8 cellular contexts compared by ENCODE assay signal in the genomic region with DNA sequence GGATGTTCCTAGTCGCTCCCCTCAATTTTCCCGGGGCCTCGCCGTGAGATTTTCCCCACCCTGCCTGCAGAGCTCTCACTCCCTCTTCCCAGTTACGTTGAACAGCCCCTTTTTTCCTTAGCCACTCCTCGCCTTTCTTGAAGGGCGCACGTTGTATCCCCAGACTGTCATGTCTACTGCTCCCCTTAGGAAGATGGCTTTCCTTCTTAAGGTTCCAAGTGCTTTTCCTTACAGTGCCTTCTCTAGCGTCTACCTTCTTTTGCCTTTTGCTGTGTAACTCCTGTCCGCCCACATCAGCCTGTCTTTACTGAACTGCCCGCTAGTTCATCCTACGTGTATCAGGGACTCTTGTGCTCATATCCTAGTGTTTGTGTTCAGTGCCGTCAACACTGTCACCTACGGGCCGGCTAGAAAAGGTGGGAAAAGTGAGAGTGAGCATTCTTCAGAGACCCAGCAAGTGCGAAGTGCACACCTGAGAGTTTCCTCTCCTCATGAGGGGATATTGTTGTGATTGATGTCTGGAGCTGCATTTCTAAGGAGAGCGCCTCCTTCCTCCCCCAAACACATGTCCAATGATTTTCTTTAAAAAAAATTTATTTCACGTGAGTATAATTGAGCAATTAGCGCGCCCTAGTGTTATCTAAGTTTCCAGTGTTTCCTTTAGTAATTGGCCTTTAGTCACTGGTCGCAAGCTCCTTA. TPM values are rescaled to one million over a fixed set of nuclear protein-coding genes. Genes with fewer than 3 reads are reported as not detected.
DNase-seq lines count a peak whose midpoint lies in the region; ATAC-seq and TF ChIP-seq lines count a peak whose summit lies in the region.

No MANE protein-coding gene starts in this region.

- peak overlapping the region; percentile 79 for H3K27ac ChIP-seq in CD8-positive, alpha-beta T cell (ENCODE audit: low read depth, low read length)
- H3K27ac ChIP-seq in foreskin keratinocyte = peak overlapping the region; percentile 75
- H3K27ac ChIP-seq in neuronal stem cell (replicated peaks; ENCODE audit: low read length) = no peak overlapping the region

- no peak overlapping the region for H2BK5ac ChIP-seq in neuronal stem cell (ENCODE audit: low read length)

- no peak overlapping the region for H3K23ac ChIP-seq in neuronal stem cell (ENCODE audit: low read depth, low read length, poor library complexity)

- H3K4me1 ChIP-seq in CD8-positive, alpha-beta T cell (ENCODE audit: insufficient read depth, low read length) = peaks cover 20% of the 10 kb centered on the region
- peaks cover 5% of the 10 kb centered on the region for H3K4me1 ChIP-seq in foreskin keratinocyte
- H3K4me1 ChIP-seq in neuronal stem cell (ENCODE audit: control insufficient read depth in 2 of 2, insufficient read depth in 1 of 2, low read depth in 1 of 2, low read length in 2 of 2) = no peaks in the 10 kb centered on the region

- no peak overlapping the region for H4K8ac ChIP-seq in neuronal stem cell (ENCODE audit: low read depth, low read length)

- H3K36me3 ChIP-seq in CD8-positive, alpha-beta T cell (ENCODE audit: insufficient read depth, low read length) = no peaks in the 10 kb centered on the region
- H3K36me3 ChIP-seq in neuronal stem cell (replicated peaks in 1 of 2; ENCODE audit: control insufficient read depth in 2 of 2, insufficient read depth in 2 of 2, low read length in 2 of 2) = peaks cover 0 to 27% of the 10 kb centered on the region in 2 donors

- H3K4me3 ChIP-seq in CD8-positive, alpha-beta T cell (ENCODE audit: low read depth, low read length) = peak overlapping the region; percentile 89
- H3K4me3 ChIP-seq in neuronal stem cell (ENCODE audit: low read length in 2 of 2) = peak overlapping the region; percentile 69 to 94

- WGBS in neuronal stem cell (ENCODE audit: extremely low coverage in 2 of 2, insufficient read length in 2 of 2, insufficient replicate concordance in 1 of 2), 2 donors = no CpG with 5 or more reads among the region's 21 CpGs

- H3K27me3 ChIP-seq in CD8-positive, alpha-beta T cell (ENCODE audit: insufficient read depth, low read length) = no peaks in the 10 kb centered on the region
- H3K27me3 ChIP-seq in foreskin keratinocyte (no peaks in the 10 kb centered on the region), neuronal stem cell (ENCODE audit: control insufficient read depth in 3 of 3, insufficient read depth in 3 of 3, low read depth in 1 of 3, low read length in 3 of 3) (no peaks in the 10 kb centered on the region)

- peaks cover 19% of the 10 kb centered on the region for H3K36me3 Mint-ChIP-seq in CD8-positive, alpha-beta T cell

- H3K14ac ChIP-seq in neuronal stem cell (ENCODE audit: low read length) = no peak overlapping the region

- peak overlapping the region; percentile 95 for H3K27ac Mint-ChIP-seq in CD8-positive, alpha-beta T cell

- H2BK15ac ChIP-seq in neuronal stem cell (ENCODE audit: low read length) = no peak overlapping the region

- H4K91ac ChIP-seq in neuronal stem cell (ENCODE audit: low read depth, low read length, poor library complexity) = no peak overlapping the region

- H3K4me3 Mint-ChIP-seq in CD8-positive, alpha-beta T cell = peak overlapping the region; percentile 86

- H3K9me3 Mint-ChIP-seq in CD8-positive, alpha-beta T cell = no peaks in the 10 kb centered on the region

- no peak overlapping the region for H3K4ac ChIP-seq in neuronal stem cell (ENCODE audit: low read length)

- peaks cover 35% of the 10 kb centered on the region for H3K4me1 Mint-ChIP-seq in CD8-positive, alpha-beta T cell (ENCODE audit: low read depth)

- no peak overlapping the region for H2AK5ac ChIP-seq in neuronal stem cell (ENCODE audit: low read depth, low read length)

- CTCF ChIA-PET in CD8-positive, alpha-beta T cell (lab: Charles Lee) = interaction anchor here (0.6 to 2.9 kb wide), 15 partner anchors 10 to 166 kb away, joined by 3 to 31 read pairs (median 3); a partner anchor contains a TSS

- peak overlapping the region; percentile 82 for H3K9ac ChIP-seq in neuronal stem cell (ENCODE audit: low read depth, low read length, poor library complexity)

- ATAC-seq in CD8-positive, alpha-beta T cell = peak; percentile 6
- ATAC-seq in foreskin keratinocyte (peak; percentile 50), HG02763 (IDR thresholded peaks at IDR 0.05; ENCODE audit: unreplicated experiment) (no peak)

- no peak overlapping the region for H2BK12ac ChIP-seq in neuronal stem cell (ENCODE audit: low read length)

- H3K4me2 ChIP-seq in neuronal stem cell (ENCODE audit: insufficient read depth, low read length, poor library complexity, severe bottlenecking) = peak overlapping the region; percentile 77

- H3K79me1 ChIP-seq in neuronal stem cell (ENCODE audit: low read depth, low read length) = peaks cover 4% of the 10 kb centered on the region

- no peaks in the 10 kb centered on the region for H3K27me3 Mint-ChIP-seq in CD8-positive, alpha-beta T cell (ENCODE audit: low read depth)

- H3K9me3 ChIP-seq in CD8-positive, alpha-beta T cell (ENCODE audit: low read length) = no peaks in the 10 kb centered on the region
- H3K9me3 ChIP-seq in neuronal stem cell (replicated peaks in 1 of 2; ENCODE audit: control insufficient read depth in 2 of 2, insufficient read depth in 1 of 2, low read depth in 1 of 2, low read length in 2 of 2) = no peaks in the 10 kb centered on the region

- POLR2A ChIA-PET in CD8-positive, alpha-beta T cell (lab: Charles Lee) = interaction anchor here (0.6 to 4.1 kb wide), 13 partner anchors 11 to 1701 kb away, joined by 3 to 43 read pairs (median 6); a partner anchor contains a TSS

- DNase-seq in CD8-positive, alpha-beta T cell = peak in 5 of 7 experiments; percentile 3 to 52 (median 21)
- DNase-seq in HCEC 1CT (peak; percentile 40), NOMO-1 treated with DMSO at 0.1 percent for 48 hours (lab: John Stamatoyannopoulos, UW; ENCODE audit: unreplicated experiment) (peak; percentile 58), foreskin keratinocyte (peak; percentile 54 to 61), neuronal stem cell (ENCODE audit: low spot score) (peak; percentile 27), retina (no peak)
- peak; percentile 66 for DNase-seq in activated effector memory CD4-positive, alpha-beta T cell treated with anti-CD3 and anti-CD28 coated beads, Interleukin-2, amount 50 U/mL, for 16 hours

- peak overlapping the region; percentile 92 for H3K18ac ChIP-seq in neuronal stem cell (ENCODE audit: low read length)

- intact Hi-C loops in CD8-positive, alpha-beta T cell (cut with DNase I, micrococcal nuclease) = loop anchor here (1.0 to 10.0 kb wide), 15 partner anchors 19 to 1874 kb away; a partner anchor contains a TSS

- no peak overlapping the region for H2BK120ac ChIP-seq in neuronal stem cell (ENCODE audit: low read depth, low read length)

- peak overlapping the region; percentile 94 for H2AFZ ChIP-seq in neuronal stem cell (ENCODE audit: low read length)

- no peak for TF ChIP-seq CTCF in CD8-positive, alpha-beta T cell (IDR thresholded peaks at IDR 0.05)
- TF ChIP-seq CTCF in foreskin keratinocyte (conservative IDR thresholded peaks at IDR 0.05) = peak; percentile 50

RNA-seq across cellular contexts. Expression of a gene that starts 0.8 kb away (rescaled TPM):
- 10 to 100 TPM; 52.3 to 56.2 TPM for total RNA-seq in CD8-positive, alpha-beta T cell
- total RNA-seq in foreskin keratinocyte = 22.7 and 23.0 TPM in 2 replicates
- 29.3 and 29.6 TPM in 2 replicates for polyA plus RNA-seq in foreskin keratinocyte
- polyA plus RNA-seq in neuronal stem cell (2013, experiment 1 of 2) = 59.6 TPM
- 63.4 TPM for polyA plus RNA-seq in neuronal stem cell (2013, experiment 2 of 2)

RNA-seq across cellular contexts. Expression of a gene that starts 19.5 kb away (rescaled TPM):
- total RNA-seq in CD8-positive, alpha-beta T cell = 10 to 100 TPM; 35.1 to 40.4 TPM
- total RNA-seq in foreskin keratinocyte = 38.4 and 47.1 TPM in 2 replicates
- 15.0 and 19.7 TPM in 2 replicates for polyA plus RNA-seq in foreskin keratinocyte
- 35.7 TPM for polyA plus RNA-seq in neuronal stem cell (2013, experiment 1 of 2)
- polyA plus RNA-seq in neuronal stem cell (2013, experiment 2 of 2) = 36.8 TPM
